Comparison of ENCODE assay signal across 17 cellular contexts in genomic region chr9:94829380-94830070, GRCh38.
"Had no signal": no experiment of that assay in that cellular context is flagged by ENCODE, and none has a peak within 500 bp of the region (broad histone marks: within the 10 kb centered on the region; RNA-seq: fewer than 3 reads in every experiment).

No MANE protein-coding gene starts in this region.

- DNase-seq: activated CD4-positive, alpha-beta T cell treated with anti-CD3 and anti-CD28 coated beads, Interleukin-2, amount 50 U/mL, for 4 hours; activated CD4-positive, CD25-positive, alpha-beta regulatory T cell treated with anti-CD3 and anti-CD28 coated beads, Interleukin-2, amount 50 U/mL, for 72 hours; activated effector memory CD4-positive, alpha-beta T cell treated with Interleukin-2 at 50 U/mL for 16 hours; activated T-cell treated with anti-CD3 and anti-CD28 coated beads, Interleukin-2, amount 50 U/mL, for 1 hour; amniotic stem cell; effector memory CD4-positive, alpha-beta T cell; hypothalamus; kidney glomerular epithelial cell; lower lobe of right lung; natural killer cell; nucleus accumbens; right cardiac atrium; spleen; stimulated activated CD4-positive, alpha-beta T cell treated with anti-CD3 and anti-CD28 coated beads, Interleukin-2, amount 100 ng/mL, for 24 hours; stimulated activated naive B cell treated with anti-CD40 and anti-IgM and Interleukin-4, amounts not matched to agents 10 μg/mL and 1 μg/mL and 100 μg/mL, for 72 hours; trophoblast cell had no signal

- H3K36me3 ChIP-seq: lower lobe of right lung had no signal

- H3K27me3 ChIP-seq: spleen had no signal

- H3K27ac ChIP-seq: epithelial cell of prostate, lower lobe of right lung had no signal

- H3K4me3 ChIP-seq: lower lobe of right lung, spleen had no signal

- H3K9me3 ChIP-seq: lower lobe of right lung had no signal
